In the genomic region with DNA sequence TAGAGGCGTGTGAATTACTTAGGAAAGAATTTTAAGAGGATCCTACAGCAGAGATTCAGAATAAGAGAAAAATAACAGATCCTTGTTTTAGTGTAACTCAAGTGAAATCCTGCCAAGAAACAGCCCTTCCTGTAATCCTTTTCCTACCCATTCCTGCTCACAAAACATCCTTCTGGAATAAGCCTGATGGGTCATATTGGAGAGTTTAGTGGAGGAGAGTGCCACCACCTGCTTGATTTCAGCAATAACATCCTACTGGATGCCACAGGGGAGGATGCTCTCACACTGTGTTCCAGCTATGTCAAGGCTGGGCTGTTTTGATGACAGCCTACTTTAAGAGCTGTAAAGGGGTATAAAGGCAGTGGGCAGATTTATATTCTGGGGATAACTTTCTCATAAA, we compare ENCODE assay signal across 9 cellular contexts. TPM values are rescaled to one million over a fixed set of nuclear protein-coding genes. Genes with fewer than 3 reads are reported as not detected.
A peak's percentile ranks its signal among the peaks of the same experiment; 100 is the strongest.
DNase-seq lines count a peak whose midpoint lies in the region; ATAC-seq and TF ChIP-seq lines count a peak whose summit lies in the region.
"Had no signal": no experiment of that assay in that cellular context is flagged by ENCODE, and none has a peak within 500 bp of the region (broad histone marks: within the 10 kb centered on the region; RNA-seq: fewer than 3 reads in every experiment).

No MANE protein-coding gene starts in this region.

- no peaks in the 10 kb centered on the region for H3K27me3 ChIP-seq in mesendoderm (ENCODE audit: insufficient read depth, low read length, poor library complexity)

- no peak overlapping the region for H3K9ac ChIP-seq in mesendoderm (ENCODE audit: low read length)

- H3K27ac ChIP-seq in 22Rv1 = no peak overlapping the region
- H3K27ac ChIP-seq in mesendoderm (ENCODE audit: low read depth, low read length) = no peak overlapping the region

- H2BK120ac ChIP-seq in mesendoderm (ENCODE audit: low read depth, low read length) = no peak overlapping the region

- H3K4me2 ChIP-seq in mesendoderm (ENCODE audit: low read length) = no peak overlapping the region

- ATAC-seq in GM21529 (IDR thresholded peaks at IDR 0.05; ENCODE audit: unreplicated experiment) = peak; percentile 51

- no peak overlapping the region for H3K4ac ChIP-seq in mesendoderm (ENCODE audit: low read depth, low read length)

- H2BK15ac ChIP-seq in mesendoderm (replicated peaks; ENCODE audit: low read depth) = no peak overlapping the region

- H3K9me3 Mint-ChIP-seq in activated T-helper 2 cell treated with anti-CD3 and anti-CD28 coated beads, Interferon-gamma antibody, Interleukin-2, Interleukin-4, amounts not matched to agents 10 μg/mL and 5 μg/mL and 100 μg/mL, durations not matched to agents 14 hours and 24 hours and 36 hours = peaks cover 6% of the 10 kb centered on the region
- peaks cover 12% of the 10 kb centered on the region for H3K9me3 Mint-ChIP-seq in activated CD4-positive, alpha-beta memory T cell treated with anti-CD3 and anti-CD28 coated beads for 36 hours

- no peaks in the 10 kb centered on the region for H3K4me1 Mint-ChIP-seq in activated T-helper 2 cell treated with anti-CD3 and anti-CD28 coated beads, Interferon-gamma antibody, Interleukin-2, Interleukin-4, amounts not matched to agents 10 μg/mL and 5 μg/mL and 100 μg/mL, durations not matched to agents 14 hours and 24 hours and 36 hours (ENCODE audit: low read depth)
- no peaks in the 10 kb centered on the region for H3K4me1 Mint-ChIP-seq in activated CD4-positive, alpha-beta memory T cell treated with anti-CD3 and anti-CD28 coated beads for 36 hours (ENCODE audit: low read depth)

- peak; percentile 80 for TF ChIP-seq CTCF in 22Rv1 (IDR thresholded peaks at IDR 0.05)

- intact Hi-C loops in activated T-helper 2 cell treated with anti-CD3 and anti-CD28 coated beads, Interferon-gamma antibody, Interleukin-2, Interleukin-4, amounts not matched to agents 10 μg/mL and 5 μg/mL and 100 μg/mL, durations not matched to agents 14 hours and 24 hours and 36 hours (cut with micrococcal nuclease) = no loop called here
- intact Hi-C loops in activated CD4-positive, alpha-beta memory T cell treated with anti-CD3 and anti-CD28 coated beads for 36 hours (cut with micrococcal nuclease) = no loop called here

- no peak overlapping the region for H3K23ac ChIP-seq in mesendoderm (ENCODE audit: low read length)

- H3K4me1 ChIP-seq in mesendoderm (ENCODE audit: control insufficient read depth, low read depth, low read length) = no peaks in the 10 kb centered on the region

- peak; percentile 35 for DNase-seq in NCI-H2227 (lab: John Stamatoyannopoulos, UW; ENCODE audit: unreplicated experiment)
- DNase-seq in cerebellar cortex (ENCODE audit: low spot score) = peak; percentile 35
- DNase-seq in mesendoderm = peak; percentile 79
- no peak for DNase-seq in activated T-helper 2 cell treated with anti-CD3 and anti-CD28 coated beads, Interferon-gamma antibody, Interleukin-2, Interleukin-4, amounts not matched to agents 10 μg/mL and 5 μg/mL and 100 μg/mL, durations not matched to agents 14 hours and 24 hours and 36 hours (ENCODE audit: low spot score)
- no peak for DNase-seq in NOMO-1 (lab: John Stamatoyannopoulos, UW; ENCODE audit: unreplicated experiment in 2 of 2)
- DNase-seq in activated CD4-positive, alpha-beta memory T cell treated with anti-CD3 and anti-CD28 coated beads for 36 hours = no peak

- no peaks in the 10 kb centered on the region for H3K36me3 ChIP-seq in mesendoderm (ENCODE audit: control insufficient read depth, insufficient read depth, low read length)

- no peak overlapping the region for H3K4me3 ChIP-seq in mesendoderm (ENCODE audit: low read length)

- no peak overlapping the region for H3K27ac Mint-ChIP-seq in activated T-helper 2 cell treated with anti-CD3 and anti-CD28 coated beads, Interferon-gamma antibody, Interleukin-2, Interleukin-4, amounts not matched to agents 10 μg/mL and 5 μg/mL and 100 μg/mL, durations not matched to agents 14 hours and 24 hours and 36 hours
- H3K27ac Mint-ChIP-seq in activated CD4-positive, alpha-beta memory T cell treated with anti-CD3 and anti-CD28 coated beads for 36 hours = no peak overlapping the region

- H3K56ac ChIP-seq in mesendoderm (ENCODE audit: low read length) = no peak overlapping the region

- no peak overlapping the region for H2BK5ac ChIP-seq in mesendoderm (ENCODE audit: low read length)

- POLR2A ChIA-PET in activated CD4-positive, alpha-beta memory T cell treated with anti-CD3 and anti-CD28 coated beads for 36 hours (lab: Charles Lee) = no interaction called here

- no peaks in the 10 kb centered on the region for H3K36me3 Mint-ChIP-seq in activated T-helper 2 cell treated with anti-CD3 and anti-CD28 coated beads, Interferon-gamma antibody, Interleukin-2, Interleukin-4, amounts not matched to agents 10 μg/mL and 5 μg/mL and 100 μg/mL, durations not matched to agents 14 hours and 24 hours and 36 hours (ENCODE audit: low read depth)
- H3K36me3 Mint-ChIP-seq in activated CD4-positive, alpha-beta memory T cell treated with anti-CD3 and anti-CD28 coated beads for 36 hours = no peaks in the 10 kb centered on the region

- H3K79me2 ChIP-seq in mesendoderm (ENCODE audit: control insufficient read depth, insufficient read depth, low read length) = no peaks in the 10 kb centered on the region

- no peaks in the 10 kb centered on the region for H3K27me3 Mint-ChIP-seq in activated T-helper 2 cell treated with anti-CD3 and anti-CD28 coated beads, Interferon-gamma antibody, Interleukin-2, Interleukin-4, amounts not matched to agents 10 μg/mL and 5 μg/mL and 100 μg/mL, durations not matched to agents 14 hours and 24 hours and 36 hours (ENCODE audit: low read depth)
- no peaks in the 10 kb centered on the region for H3K27me3 Mint-ChIP-seq in activated CD4-positive, alpha-beta memory T cell treated with anti-CD3 and anti-CD28 coated beads for 36 hours

- CTCF ChIA-PET in activated CD4-positive, alpha-beta memory T cell treated with anti-CD3 and anti-CD28 coated beads for 36 hours (lab: Charles Lee) = no interaction called here

- no peak overlapping the region for H2AK5ac ChIP-seq in mesendoderm (ENCODE audit: low read length)

- H3K18ac ChIP-seq in mesendoderm (ENCODE audit: low read length) = no peak overlapping the region

- no peak overlapping the region for H3K4me3 Mint-ChIP-seq in activated T-helper 2 cell treated with anti-CD3 and anti-CD28 coated beads, Interferon-gamma antibody, Interleukin-2, Interleukin-4, amounts not matched to agents 10 μg/mL and 5 μg/mL and 100 μg/mL, durations not matched to agents 14 hours and 24 hours and 36 hours (ENCODE audit: low read depth)
- H3K4me3 Mint-ChIP-seq in activated CD4-positive, alpha-beta memory T cell treated with anti-CD3 and anti-CD28 coated beads for 36 hours = no peak overlapping the region

- no peaks in the 10 kb centered on the region for H3K79me1 ChIP-seq in mesendoderm (ENCODE audit: low read length)

- no CpG with 5 or more reads among the region's 1 CpG for whole genome bisulfite sequencing in mesendoderm (ENCODE audit: extremely low coverage, insufficient coverage, low lambda C conversion rate)

- H4K8ac ChIP-seq in mesendoderm (ENCODE audit: low read depth, low read length) = no peak overlapping the region

- H4K5ac ChIP-seq in mesendoderm (ENCODE audit: low read length) = no peak overlapping the region

RNA-seq across cellular contexts. Expression of a gene that starts 54.8 kb away (rescaled TPM):
- 0.06 TPM for polyA plus RNA-seq in mesendoderm (2013, experiment 1 of 2)
- polyA plus RNA-seq in mesendoderm (2013, experiment 2 of 2) = 0.06 TPM
- total RNA-seq in activated T-helper 2 cell treated with anti-CD3 and anti-CD28 coated beads, Interferon-gamma antibody, Interleukin-2, Interleukin-4, amounts not matched to agents 10 μg/mL and 5 μg/mL and 100 μg/mL, durations not matched to agents 14 hours and 24 hours and 36 hours = not detected in 2 replicates
- total RNA-seq in activated CD4-positive, alpha-beta memory T cell treated with anti-CD3 and anti-CD28 coated beads for 36 hours = not detected
- total RNA-seq: pulmonary artery endothelial cell had no signal

Comparison
In these comparisons a context has a peak if more than half of its experiments do, and no peak if none do; other contexts are left out.
1. DNase-seq: peak in NCI-H2227 (single experiment), cerebellar cortex (single experiment) and mesendoderm (single experiment); none in activated T-helper 2 cell treated with anti-CD3 and anti-CD28 coated beads, Interferon-gamma antibody, Interleukin-2, Interleukin-4, amounts not matched to agents 10 μg/mL and 5 μg/mL and 100 μg/mL, durations not matched to agents 14 hours and 24 hours and 36 hours (single experiment), NOMO-1 (0 of 2) and activated CD4-positive, alpha-beta memory T cell treated with anti-CD3 and anti-CD28 coated beads for 36 hours (single experiment).